8 cellular contexts compared by ENCODE assay signal in genomic region chr12:56258068-56258819, GRCh38. TPM values are rescaled to one million over a fixed set of nuclear protein-coding genes. Genes with fewer than 3 reads are reported as not detected.
DNase-seq lines count a peak whose midpoint lies in the region; ATAC-seq and TF ChIP-seq lines count a peak whose summit lies in the region.

ANKRD52 (minus strand) TSS chr12:56258384; CDS start chr12:56258269, 115 bp downstream.

- ATAC-seq in GM18867 (IDR thresholded peaks at IDR 0.05; ENCODE audit: unreplicated experiment) (peak; percentile 88), HG03095 (IDR thresholded peaks at IDR 0.05; ENCODE audit: unreplicated experiment) (peak; percentile 91)
- peak; percentile 95 to 97 for ATAC-seq in activated CD4-positive, CD25-positive, alpha-beta regulatory T cell treated with anti-CD3 and anti-CD28 coated beads, Interleukin-2, amount 50 U/mL, for 24 hours

- DNase-seq in AG08396 (ENCODE audit: low spot score) (peak; percentile 95), NCI-H2171 treated with DMSO at 0.1 percent for 48 hours (lab: John Stamatoyannopoulos, UW) (peak; percentile 75), cerebellar cortex (ENCODE audit: low spot score) (peak; percentile 76), kidney epithelial cell (ENCODE audit: low read depth) (no peak)
- peak; percentile 87 for DNase-seq in stimulated activated CD4-positive, alpha-beta T cell treated with anti-CD3 and anti-CD28 coated beads, Interleukin-15, amount 100 ng/mL, for 24 hours

- H3K27me3 ChIP-seq in kidney epithelial cell (ENCODE audit: control insufficient read depth, insufficient read depth, low read length) = no peaks in the 10 kb centered on the region

- H3K4me3 ChIP-seq in kidney epithelial cell (ENCODE audit: low read depth, low read length) = peak within 1 kb of the TSS; percentile 91

- peaks cover 3% of the 10 kb centered on the region for H3K36me3 ChIP-seq in kidney epithelial cell (ENCODE audit: control insufficient read depth, insufficient read depth, low read length)

- peak; percentile 7 for TF ChIP-seq CTCF in kidney epithelial cell (IDR thresholded peaks at IDR 0.05; ENCODE audit: insufficient read depth, low read length, poor library complexity, severe bottlenecking)

RNA-seq across cellular contexts. Expression of gene ANKRD52, which starts in this region (rescaled TPM):
- total RNA-seq in kidney epithelial cell = 38.8 and 45.2 TPM in 2 replicates
